In the genomic region with DNA sequence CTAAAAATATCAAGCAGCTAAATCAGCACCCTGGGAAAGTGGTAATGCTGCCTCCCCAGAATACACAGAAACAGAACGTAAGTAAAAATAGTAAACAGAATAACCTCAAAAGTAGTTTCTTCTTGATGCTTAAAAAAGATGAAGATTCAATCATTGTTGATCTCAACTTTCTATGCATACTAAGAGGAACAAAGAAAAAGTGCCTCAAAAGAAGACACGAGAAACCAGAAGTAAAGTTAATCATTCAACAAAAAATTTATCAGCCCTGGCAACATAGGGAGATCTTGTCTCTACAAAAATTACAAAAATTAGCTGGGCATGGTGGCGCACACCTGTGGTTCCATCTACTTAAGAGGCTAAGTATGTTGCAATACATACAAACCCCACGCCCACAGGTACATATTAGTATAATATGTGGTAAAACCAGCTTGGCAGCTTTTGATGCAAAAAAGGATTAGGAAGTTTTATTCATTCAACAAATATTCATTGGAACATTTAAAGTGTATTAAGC, we compare ENCODE assay signal across 12 cellular contexts.
DNase-seq lines count a peak whose midpoint lies in the region; ATAC-seq and TF ChIP-seq lines count a peak whose summit lies in the region.
"Had no signal": no experiment of that assay in that cellular context is flagged by ENCODE, and none has a peak within 500 bp of the region (broad histone marks: within the 10 kb centered on the region; RNA-seq: fewer than 3 reads in every experiment).

No MANE protein-coding gene starts in this region.

- CTCF ChIA-PET in GM10248 (lab: Yijun Ruan, JAX) = interaction anchor here (0.7 to 6.5 kb wide), 12 partner anchors 9 to 433 kb away, joined by 3 to 54 read pairs (median 4); no protein-coding TSS in a partner anchor

- DNase-seq in GM10248 (ENCODE audit: extremely low spot score) (peak; percentile 52), NCI-H345 (lab: John Stamatoyannopoulos, UW) (no peak), NCI-H1417 treated with DMSO at 0.1 percent for 48 hours (lab: John Stamatoyannopoulos, UW) (no peak), NCI-H446 treated with DMSO at 0.1 percent for 48 hours (lab: John Stamatoyannopoulos, UW) (no peak), cortex of kidney (lab: John Stamatoyannopoulos, UW) (no peak)
- DNase-seq: activated CD8-positive, alpha-beta memory T cell treated with anti-CD3 and anti-CD28 coated beads, Interleukin-2, amount 50 U/mL, for 4 hours; left lung; NCI-H510A treated with DMSO at 0.1 percent for 48 hours; SW 1271 had no signal

- peak; percentile 88 for ATAC-seq in GM19397 (IDR thresholded peaks at IDR 0.05; ENCODE audit: unreplicated experiment)
- ATAC-seq in HG02870 (IDR thresholded peaks at IDR 0.05; ENCODE audit: unreplicated experiment) = peak; percentile 63
- ATAC-seq in HG03575 (IDR thresholded peaks at IDR 0.05; ENCODE audit: extremely low read depth, insufficient number of reproducible peaks, low FRiP score, unreplicated experiment) = peak; percentile 63
- ATAC-seq: left lung had no signal

- no peak for TF ChIP-seq CTCF in GM10248 (IDR thresholded peaks at IDR 0.05; ENCODE audit: control extremely low read depth, extremely low read depth, low read depth, missing control alignments)

- POLR2A ChIA-PET in GM10248 (lab: Yijun Ruan, JAX) = interaction anchor here (1.7 kb wide), 1 partner anchor 18 kb away, joined by 5 read pairs; no protein-coding TSS in a partner anchor
